In the genomic region with DNA sequence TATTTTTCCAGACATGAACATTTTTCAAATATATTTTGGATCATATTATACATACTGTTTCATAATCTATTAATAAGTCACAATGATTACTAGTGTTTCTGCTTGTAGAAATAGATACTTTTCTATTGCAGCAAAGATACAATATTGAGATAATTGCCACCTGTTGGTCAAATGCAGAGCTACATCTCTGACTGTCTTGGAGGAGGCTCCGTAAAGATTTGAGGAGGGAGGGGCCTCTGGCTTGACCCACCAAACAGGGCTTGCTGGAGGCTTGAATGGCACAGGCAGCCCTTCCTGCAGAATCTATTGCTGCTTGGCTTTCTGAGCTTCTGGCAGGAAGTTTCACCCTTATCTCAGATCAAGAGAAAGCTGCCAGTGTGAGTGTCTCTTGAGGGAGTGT, we compare ENCODE assay signal across 8 cellular contexts.
DNase-seq lines count a peak whose midpoint lies in the region; ATAC-seq and TF ChIP-seq lines count a peak whose summit lies in the region.

No MANE protein-coding gene starts in this region.

- H3K4ac ChIP-seq in mesenchymal stem cell (ENCODE audit: low read depth in 1 of 2, low read length in 2 of 2): no peak overlapping the region

- no peaks in the 10 kb centered on the region for H3K9me3 ChIP-seq in SU-DHL-6 (ENCODE audit: insufficient read depth, low read length)
- no peaks in the 10 kb centered on the region for H3K9me3 ChIP-seq in mesenchymal stem cell (ENCODE audit: control insufficient read depth, low read length)

- no peak overlapping the region for H3K23ac ChIP-seq in mesenchymal stem cell (ENCODE audit: low read length in 2 of 2)

- TF ChIP-seq CTCF in C4-2B (conservative IDR thresholded peaks at IDR 0.05) (peak; percentile 55), SU-DHL-6 (IDR thresholded peaks at IDR 0.05; ENCODE audit: insufficient read depth, low read length, poor library complexity, severe bottlenecking) (peak; percentile 16)

- H2AFZ ChIP-seq in SU-DHL-6 (ENCODE audit: low read depth, low read length, severe bottlenecking) (no peak overlapping the region), mesenchymal stem cell (ENCODE audit: low read depth, low read length) (no peak overlapping the region)

- ATAC-seq in GM18868 (IDR thresholded peaks at IDR 0.05; ENCODE audit: unreplicated experiment) (peak; percentile 92), HG03378 (IDR thresholded peaks at IDR 0.05; ENCODE audit: unreplicated experiment) (peak; percentile 78)

- H3K79me2 ChIP-seq in SU-DHL-6 (ENCODE audit: insufficient read depth, low read length): no peaks in the 10 kb centered on the region

- H2BK5ac ChIP-seq in mesenchymal stem cell (ENCODE audit: low read depth, low read length, poor library complexity, severe bottlenecking): no peak overlapping the region

- 0% methylated on average over 1 of the region's 1 CpG for WGBS in mesenchymal stem cell

- no peaks in the 10 kb centered on the region for H3F3A ChIP-seq in SU-DHL-6 (ENCODE audit: insufficient read depth)

- H3K36me3 ChIP-seq in SU-DHL-6 (ENCODE audit: low read length) (no peaks in the 10 kb centered on the region), mesenchymal stem cell (ENCODE audit: control insufficient read depth in 1 of 2, insufficient read depth in 2 of 2, low read depth in 1 of 2, low read length in 2 of 2) (no peaks in the 10 kb centered on the region)

- H2BK12ac ChIP-seq in mesenchymal stem cell (ENCODE audit: low read length in 2 of 2): no peak overlapping the region

- no peak overlapping the region for H3K9ac ChIP-seq in SU-DHL-6 (ENCODE audit: low read length)
- peak overlapping the region; percentile 25 for H3K9ac ChIP-seq in mesenchymal stem cell (ENCODE audit: low read length)

- H3K18ac ChIP-seq in mesenchymal stem cell (ENCODE audit: low read depth in 1 of 2, low read length in 2 of 2): no peak overlapping the region

- H3K9me2 ChIP-seq in SU-DHL-6 (replicated peaks; ENCODE audit: insufficient read depth, low read length): no peaks in the 10 kb centered on the region

- H4K20me1 ChIP-seq in SU-DHL-6 (ENCODE audit: low read depth, low read length): no peaks in the 10 kb centered on the region

- no peak overlapping the region for H4K91ac ChIP-seq in mesenchymal stem cell (ENCODE audit: low read length)

- peak; percentile 14 to 58 for DNase-seq in dermis microvascular lymphatic vessel endothelial cell (ENCODE audit: low read depth in 2 of 2)
- DNase-seq in mesenchymal stem cell: peak; percentile 52
- DNase-seq in ureter (ENCODE audit: low spot score): no peak
- DNase-seq in mucosa of gallbladder (ENCODE audit: low spot score): no peak

- no peak overlapping the region for H2AK5ac ChIP-seq in mesenchymal stem cell (ENCODE audit: low read length, severe bottlenecking)

- H3K14ac ChIP-seq in mesenchymal stem cell (ENCODE audit: low read length in 2 of 2): no peak overlapping the region

- no peak overlapping the region for H2BK15ac ChIP-seq in mesenchymal stem cell (ENCODE audit: low read depth, poor library complexity, severe bottlenecking)

- H3K4me3 ChIP-seq in SU-DHL-6 (ENCODE audit: insufficient read depth, low read length, poor library complexity, severe bottlenecking): no peak overlapping the region
- no peak overlapping the region for H3K4me3 ChIP-seq in mesenchymal stem cell (ENCODE audit: insufficient read depth in 1 of 2, low read depth in 1 of 2, low read length in 2 of 2)

- H3K4me2 ChIP-seq in SU-DHL-6 (ENCODE audit: low read depth, low read length, poor library complexity, severe bottlenecking) (no peak overlapping the region), mesenchymal stem cell (ENCODE audit: low read length, poor library complexity, severe bottlenecking) (no peak overlapping the region)

- H3K27me3 ChIP-seq in SU-DHL-6 (ENCODE audit: low read length): no peaks in the 10 kb centered on the region
- peaks cover 0 to 23% of the 10 kb centered on the region in 2 experiments for H3K27me3 ChIP-seq in mesenchymal stem cell (ENCODE audit: control insufficient read depth in 1 of 2, insufficient read depth in 1 of 2, low read length in 2 of 2)

- H3K27ac ChIP-seq in C4-2B: no peak overlapping the region
- no peak overlapping the region for H3K27ac ChIP-seq in SU-DHL-6 (ENCODE audit: low read depth, low read length)
- no peak overlapping the region for H3K27ac ChIP-seq in mesenchymal stem cell (ENCODE audit: low read length, poor library complexity, severe bottlenecking)

- no peak overlapping the region for H2BK120ac ChIP-seq in mesenchymal stem cell (ENCODE audit: low read depth, low read length)

- no peak overlapping the region for H4K8ac ChIP-seq in mesenchymal stem cell (ENCODE audit: low read length)

- H3K4me1 ChIP-seq in mesenchymal stem cell (ENCODE audit: control insufficient read depth, insufficient read depth, low read depth, low read length): no peaks in the 10 kb centered on the region

- H3K79me1 ChIP-seq in mesenchymal stem cell (replicated peaks; ENCODE audit: low read length, poor library complexity, severe bottlenecking): no peaks in the 10 kb centered on the region

Comparison
In these comparisons a context has a peak if more than half of its experiments do, and no peak if none do; other contexts are left out.
1. DNase-seq: peak in dermis microvascular lymphatic vessel endothelial cell (2 of 2) and mesenchymal stem cell (single experiment); none in ureter (single experiment) and mucosa of gallbladder (single experiment).